1 cellular context compared by ENCODE assay signal in the genomic region with DNA sequence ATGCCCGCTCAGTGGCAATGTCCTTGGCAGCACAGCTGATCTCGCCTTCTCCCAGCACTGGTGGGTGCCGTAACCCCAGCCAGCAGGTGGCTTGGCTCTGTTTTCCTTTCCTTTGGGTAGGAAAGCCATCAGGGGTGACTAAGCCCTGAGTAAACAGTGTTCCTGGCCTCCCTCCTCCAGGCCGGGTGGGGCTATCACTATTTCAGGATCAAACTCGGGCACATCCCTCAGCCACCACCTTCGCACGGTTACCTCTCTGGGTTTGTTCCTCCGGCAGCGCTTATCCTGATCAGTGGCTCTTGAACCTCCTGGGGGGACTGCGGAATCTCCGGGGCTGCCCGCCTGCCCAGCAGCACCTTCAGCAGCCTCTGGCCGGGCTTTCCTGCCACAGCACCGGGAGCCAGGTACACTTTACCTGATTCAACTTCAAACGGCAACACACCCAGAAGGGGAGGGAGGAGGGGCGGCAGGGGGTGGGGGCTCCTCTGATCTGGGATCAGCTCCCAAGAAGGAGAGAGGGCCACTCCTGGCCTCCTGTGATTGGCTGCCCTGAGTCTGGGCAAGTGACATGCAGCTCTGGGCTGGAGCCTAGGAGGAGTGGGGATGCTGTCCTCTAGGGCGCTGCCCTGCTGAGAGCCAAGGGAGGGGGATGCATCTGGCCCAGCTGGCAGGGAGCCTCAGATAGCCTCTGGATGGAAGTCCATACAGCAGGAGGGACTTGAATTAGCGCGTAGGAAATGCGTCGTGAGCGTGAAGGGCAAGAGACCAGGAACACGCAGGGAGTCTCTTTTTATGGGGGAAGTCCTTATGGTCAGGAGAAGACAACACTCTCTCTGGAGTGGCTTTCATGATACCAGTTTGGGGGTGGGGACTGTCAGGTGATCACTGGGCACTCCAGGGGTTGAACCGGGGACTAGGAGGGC.
A peak's percentile ranks its signal among the peaks of the same experiment; 100 is the strongest.
TF ChIP-seq lines count a peak whose summit lies in the region.

A gene with protein sequence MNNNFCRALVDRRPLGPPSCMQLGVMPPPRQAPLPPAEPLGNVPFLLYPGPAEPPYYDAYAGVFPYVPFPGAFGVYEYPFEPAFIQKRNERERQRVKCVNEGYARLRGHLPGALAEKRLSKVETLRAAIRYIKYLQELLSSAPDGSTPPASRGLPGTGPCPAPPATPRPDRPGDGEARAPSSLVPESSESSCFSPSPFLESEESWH (minus strand): TSS at position 353 of the 923 bp plus-strand sequence. CDS start 11,812 bp downstream, outside the sequence.

TF ChIP-seq in HepG2, 621 proteins besides CTCF, POLR2A, EP300 and RAD21 (continued from another document and continues in another):
- TF ChIP-seq XRCC5 (optimal IDR thresholded peaks at IDR 0.05; ENCODE audit: low read length) = peak; percentile 49
- 0 out of 2 replicates have a peak, but pooled peaks have one; percentile 27 for TF ChIP-seq IRF2 (CRISPR knock-in tag; IDR thresholded peaks at IDR 0.05)
- TF ChIP-seq MAFF (IDR thresholded peaks at IDR 0.05; ENCODE audit: low read depth, low read length) = no peak
- TF ChIP-seq STAG1 (CRISPR knock-in tag; IDR thresholded peaks at IDR 0.05) = peak; percentile 49
- peak; percentile 91 for TF ChIP-seq JUND (CRISPR knock-in tag; IDR thresholded peaks at IDR 0.05)
- no peak for TF ChIP-seq ZNF224 (CRISPR knock-in tag; IDR thresholded peaks at IDR 0.05)
- TF ChIP-seq, protein P1, sequence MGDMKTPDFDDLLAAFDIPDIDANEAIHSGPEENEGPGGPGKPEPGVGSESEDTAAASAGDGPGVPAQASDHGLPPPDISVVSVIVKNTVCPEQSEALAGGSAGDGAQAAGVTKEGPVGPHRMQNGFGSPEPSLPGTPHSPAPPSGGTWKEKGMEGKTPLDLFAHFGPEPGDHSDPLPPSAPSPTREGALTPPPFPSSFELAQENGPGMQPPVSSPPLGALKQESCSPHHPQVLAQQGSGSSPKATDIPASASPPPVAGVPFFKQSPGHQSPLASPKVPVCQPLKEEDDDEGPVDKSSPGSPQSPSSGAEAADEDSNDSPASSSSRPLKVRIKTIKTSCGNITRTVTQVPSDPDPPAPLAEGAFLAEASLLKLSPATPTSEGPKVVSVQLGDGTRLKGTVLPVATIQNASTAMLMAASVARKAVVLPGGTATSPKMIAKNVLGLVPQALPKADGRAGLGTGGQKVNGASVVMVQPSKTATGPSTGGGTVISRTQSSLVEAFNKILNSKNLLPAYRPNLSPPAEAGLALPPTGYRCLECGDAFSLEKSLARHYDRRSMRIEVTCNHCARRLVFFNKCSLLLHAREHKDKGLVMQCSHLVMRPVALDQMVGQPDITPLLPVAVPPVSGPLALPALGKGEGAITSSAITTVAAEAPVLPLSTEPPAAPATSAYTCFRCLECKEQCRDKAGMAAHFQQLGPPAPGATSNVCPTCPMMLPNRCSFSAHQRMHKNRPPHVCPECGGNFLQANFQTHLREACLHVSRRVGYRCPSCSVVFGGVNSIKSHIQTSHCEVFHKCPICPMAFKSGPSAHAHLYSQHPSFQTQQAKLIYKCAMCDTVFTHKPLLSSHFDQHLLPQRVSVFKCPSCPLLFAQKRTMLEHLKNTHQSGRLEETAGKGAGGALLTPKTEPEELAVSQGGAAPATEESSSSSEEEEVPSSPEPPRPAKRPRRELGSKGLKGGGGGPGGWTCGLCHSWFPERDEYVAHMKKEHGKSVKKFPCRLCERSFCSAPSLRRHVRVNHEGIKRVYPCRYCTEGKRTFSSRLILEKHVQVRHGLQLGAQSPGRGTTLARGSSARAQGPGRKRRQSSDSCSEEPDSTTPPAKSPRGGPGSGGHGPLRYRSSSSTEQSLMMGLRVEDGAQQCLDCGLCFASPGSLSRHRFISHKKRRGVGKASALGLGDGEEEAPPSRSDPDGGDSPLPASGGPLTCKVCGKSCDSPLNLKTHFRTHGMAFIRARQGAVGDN (CRISPR knock-in tag; IDR thresholded peaks at IDR 0.05) = peak; percentile 44
- peak; percentile 57; the same call in 1 of the 2 replicates for TF ChIP-seq ZNF12 (CRISPR knock-in tag; IDR thresholded peaks at IDR 0.05)
- TF ChIP-seq, protein P2, sequence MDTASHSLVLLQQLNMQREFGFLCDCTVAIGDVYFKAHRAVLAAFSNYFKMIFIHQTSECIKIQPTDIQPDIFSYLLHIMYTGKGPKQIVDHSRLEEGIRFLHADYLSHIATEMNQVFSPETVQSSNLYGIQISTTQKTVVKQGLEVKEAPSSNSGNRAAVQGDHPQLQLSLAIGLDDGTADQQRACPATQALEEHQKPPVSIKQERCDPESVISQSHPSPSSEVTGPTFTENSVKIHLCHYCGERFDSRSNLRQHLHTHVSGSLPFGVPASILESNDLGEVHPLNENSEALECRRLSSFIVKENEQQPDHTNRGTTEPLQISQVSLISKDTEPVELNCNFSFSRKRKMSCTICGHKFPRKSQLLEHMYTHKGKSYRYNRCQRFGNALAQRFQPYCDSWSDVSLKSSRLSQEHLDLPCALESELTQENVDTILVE (CRISPR knock-in tag; IDR thresholded peaks at IDR 0.05) = 0 out of 2 replicates have a peak, but pooled peaks have one; percentile 34
- TF ChIP-seq, protein P3, sequence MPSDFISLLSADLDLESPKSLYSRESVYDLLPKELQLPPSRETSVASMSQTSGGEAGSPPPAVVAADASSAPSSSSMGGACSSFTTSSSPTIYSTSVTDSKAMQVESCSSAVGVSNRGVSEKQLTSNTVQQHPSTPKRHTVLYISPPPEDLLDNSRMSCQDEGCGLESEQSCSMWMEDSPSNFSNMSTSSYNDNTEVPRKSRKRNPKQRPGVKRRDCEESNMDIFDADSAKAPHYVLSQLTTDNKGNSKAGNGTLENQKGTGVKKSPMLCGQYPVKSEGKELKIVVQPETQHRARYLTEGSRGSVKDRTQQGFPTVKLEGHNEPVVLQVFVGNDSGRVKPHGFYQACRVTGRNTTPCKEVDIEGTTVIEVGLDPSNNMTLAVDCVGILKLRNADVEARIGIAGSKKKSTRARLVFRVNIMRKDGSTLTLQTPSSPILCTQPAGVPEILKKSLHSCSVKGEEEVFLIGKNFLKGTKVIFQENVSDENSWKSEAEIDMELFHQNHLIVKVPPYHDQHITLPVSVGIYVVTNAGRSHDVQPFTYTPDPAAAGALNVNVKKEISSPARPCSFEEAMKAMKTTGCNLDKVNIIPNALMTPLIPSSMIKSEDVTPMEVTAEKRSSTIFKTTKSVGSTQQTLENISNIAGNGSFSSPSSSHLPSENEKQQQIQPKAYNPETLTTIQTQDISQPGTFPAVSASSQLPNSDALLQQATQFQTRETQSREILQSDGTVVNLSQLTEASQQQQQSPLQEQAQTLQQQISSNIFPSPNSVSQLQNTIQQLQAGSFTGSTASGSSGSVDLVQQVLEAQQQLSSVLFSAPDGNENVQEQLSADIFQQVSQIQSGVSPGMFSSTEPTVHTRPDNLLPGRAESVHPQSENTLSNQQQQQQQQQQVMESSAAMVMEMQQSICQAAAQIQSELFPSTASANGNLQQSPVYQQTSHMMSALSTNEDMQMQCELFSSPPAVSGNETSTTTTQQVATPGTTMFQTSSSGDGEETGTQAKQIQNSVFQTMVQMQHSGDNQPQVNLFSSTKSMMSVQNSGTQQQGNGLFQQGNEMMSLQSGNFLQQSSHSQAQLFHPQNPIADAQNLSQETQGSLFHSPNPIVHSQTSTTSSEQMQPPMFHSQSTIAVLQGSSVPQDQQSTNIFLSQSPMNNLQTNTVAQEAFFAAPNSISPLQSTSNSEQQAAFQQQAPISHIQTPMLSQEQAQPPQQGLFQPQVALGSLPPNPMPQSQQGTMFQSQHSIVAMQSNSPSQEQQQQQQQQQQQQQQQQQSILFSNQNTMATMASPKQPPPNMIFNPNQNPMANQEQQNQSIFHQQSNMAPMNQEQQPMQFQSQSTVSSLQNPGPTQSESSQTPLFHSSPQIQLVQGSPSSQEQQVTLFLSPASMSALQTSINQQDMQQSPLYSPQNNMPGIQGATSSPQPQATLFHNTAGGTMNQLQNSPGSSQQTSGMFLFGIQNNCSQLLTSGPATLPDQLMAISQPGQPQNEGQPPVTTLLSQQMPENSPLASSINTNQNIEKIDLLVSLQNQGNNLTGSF (CRISPR knock-in tag; IDR thresholded peaks at IDR 0.05) = no peak
- no peak for TF ChIP-seq BORCS8-MEF2B (CRISPR knock-in tag; IDR thresholded peaks at IDR 0.05)
- TF ChIP-seq FOXA1 (IDR thresholded peaks at IDR 0.05) = no peak
- peak; percentile 94 for TF ChIP-seq FOXA1 (CRISPR knock-in tag; IDR thresholded peaks at IDR 0.05)
- TF ChIP-seq, protein P4, sequence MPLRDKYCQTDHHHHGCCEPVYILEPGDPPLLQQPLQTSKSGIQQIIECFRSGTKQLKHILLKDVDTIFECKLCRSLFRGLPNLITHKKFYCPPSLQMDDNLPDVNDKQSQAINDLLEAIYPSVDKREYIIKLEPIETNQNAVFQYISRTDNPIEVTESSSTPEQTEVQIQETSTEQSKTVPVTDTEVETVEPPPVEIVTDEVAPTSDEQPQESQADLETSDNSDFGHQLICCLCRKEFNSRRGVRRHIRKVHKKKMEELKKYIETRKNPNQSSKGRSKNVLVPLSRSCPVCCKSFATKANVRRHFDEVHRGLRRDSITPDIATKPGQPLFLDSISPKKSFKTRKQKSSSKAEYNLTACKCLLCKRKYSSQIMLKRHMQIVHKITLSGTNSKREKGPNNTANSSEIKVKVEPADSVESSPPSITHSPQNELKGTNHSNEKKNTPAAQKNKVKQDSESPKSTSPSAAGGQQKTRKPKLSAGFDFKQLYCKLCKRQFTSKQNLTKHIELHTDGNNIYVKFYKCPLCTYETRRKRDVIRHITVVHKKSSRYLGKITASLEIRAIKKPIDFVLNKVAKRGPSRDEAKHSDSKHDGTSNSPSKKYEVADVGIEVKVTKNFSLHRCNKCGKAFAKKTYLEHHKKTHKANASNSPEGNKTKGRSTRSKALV (CRISPR knock-in tag; IDR thresholded peaks at IDR 0.05) = no peak
- TF ChIP-seq FOSL1 (CRISPR knock-in tag; IDR thresholded peaks at IDR 0.05; ENCODE audit: borderline replicate concordance) = peak; percentile 63; the same call in 1 of the 2 replicates
- TF ChIP-seq RXRA (CRISPR knock-in tag; IDR thresholded peaks at IDR 0.05) = peak; percentile 41
- no peak for TF ChIP-seq ZNF703 (CRISPR knock-in tag; IDR thresholded peaks at IDR 0.05; ENCODE audit: borderline replicate concordance)
- TF ChIP-seq ERF (CRISPR knock-in tag; IDR thresholded peaks at IDR 0.05) = peak; percentile 24; the same call in 1 of the 2 replicates
- TF ChIP-seq, protein P5, sequence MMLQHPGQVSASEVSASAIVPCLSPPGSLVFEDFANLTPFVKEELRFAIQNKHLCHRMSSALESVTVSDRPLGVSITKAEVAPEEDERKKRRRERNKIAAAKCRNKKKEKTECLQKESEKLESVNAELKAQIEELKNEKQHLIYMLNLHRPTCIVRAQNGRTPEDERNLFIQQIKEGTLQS (CRISPR knock-in tag; IDR thresholded peaks at IDR 0.05) = peak; percentile 90
- TF ChIP-seq BCL6 (CRISPR knock-in tag; IDR thresholded peaks at IDR 0.05) = no peak
- no peak for TF ChIP-seq THYN1 (CRISPR knock-in tag; IDR thresholded peaks at IDR 0.05; ENCODE audit: borderline replicate concordance, low read depth)
- peak; percentile 51; the same call in 1 of the 2 replicates for TF ChIP-seq HMG20A (CRISPR knock-in tag; IDR thresholded peaks at IDR 0.05; ENCODE audit: borderline replicate concordance)
- TF ChIP-seq ZNF644 (CRISPR knock-in tag; IDR thresholded peaks at IDR 0.05; ENCODE audit: low read depth) = peak; percentile 66; the same call in 1 of the 2 replicates
- TF ChIP-seq SALL1 (CRISPR knock-in tag; IDR thresholded peaks at IDR 0.05) = peak; percentile 60; the same call in 1 of the 2 replicates
- no peak for TF ChIP-seq RCOR2 (CRISPR knock-in tag; IDR thresholded peaks at IDR 0.05)
- no peak for TF ChIP-seq SOX13 (IDR thresholded peaks at IDR 0.05)
- TF ChIP-seq SOX13 (CRISPR knock-in tag; conservative IDR thresholded peaks at IDR 0.05 in 1 of 2, IDR thresholded peaks at IDR 0.05 in 1 of 2) = peak in 1 of 2 experiments; percentile 57; a peak in 1 of 4 replicates
- TF ChIP-seq CREB1 (IDR thresholded peaks at IDR 0.05) = no peak
- 0 out of 2 replicates have a peak, but pooled peaks have one; percentile 14 for TF ChIP-seq CREB1 (CRISPR knock-in tag; IDR thresholded peaks at IDR 0.05)
- TF ChIP-seq YEATS2 (CRISPR knock-in tag; IDR thresholded peaks at IDR 0.05; ENCODE audit: borderline replicate concordance) = peak; percentile 27; the same call in 1 of the 2 replicates
- TF ChIP-seq, protein P6, sequence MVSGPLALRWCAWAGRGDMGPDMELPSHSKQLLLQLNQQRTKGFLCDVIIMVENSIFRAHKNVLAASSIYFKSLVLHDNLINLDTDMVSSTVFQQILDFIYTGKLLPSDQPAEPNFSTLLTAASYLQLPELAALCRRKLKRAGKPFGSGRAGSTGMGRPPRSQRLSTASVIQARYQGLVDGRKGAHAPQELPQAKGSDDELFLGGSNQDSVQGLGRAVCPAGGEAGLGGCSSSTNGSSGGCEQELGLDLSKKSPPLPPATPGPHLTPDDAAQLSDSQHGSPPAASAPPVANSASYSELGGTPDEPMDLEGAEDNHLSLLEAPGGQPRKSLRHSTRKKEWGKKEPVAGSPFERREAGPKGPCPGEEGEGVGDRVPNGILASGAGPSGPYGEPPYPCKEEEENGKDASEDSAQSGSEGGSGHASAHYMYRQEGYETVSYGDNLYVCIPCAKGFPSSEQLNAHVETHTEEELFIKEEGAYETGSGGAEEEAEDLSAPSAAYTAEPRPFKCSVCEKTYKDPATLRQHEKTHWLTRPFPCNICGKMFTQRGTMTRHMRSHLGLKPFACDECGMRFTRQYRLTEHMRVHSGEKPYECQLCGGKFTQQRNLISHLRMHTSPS (CRISPR knock-in tag; IDR thresholded peaks at IDR 0.05; ENCODE audit: low read depth) = peak; percentile 69; the same call in 1 of the 2 replicates
- TF ChIP-seq, protein P7, sequence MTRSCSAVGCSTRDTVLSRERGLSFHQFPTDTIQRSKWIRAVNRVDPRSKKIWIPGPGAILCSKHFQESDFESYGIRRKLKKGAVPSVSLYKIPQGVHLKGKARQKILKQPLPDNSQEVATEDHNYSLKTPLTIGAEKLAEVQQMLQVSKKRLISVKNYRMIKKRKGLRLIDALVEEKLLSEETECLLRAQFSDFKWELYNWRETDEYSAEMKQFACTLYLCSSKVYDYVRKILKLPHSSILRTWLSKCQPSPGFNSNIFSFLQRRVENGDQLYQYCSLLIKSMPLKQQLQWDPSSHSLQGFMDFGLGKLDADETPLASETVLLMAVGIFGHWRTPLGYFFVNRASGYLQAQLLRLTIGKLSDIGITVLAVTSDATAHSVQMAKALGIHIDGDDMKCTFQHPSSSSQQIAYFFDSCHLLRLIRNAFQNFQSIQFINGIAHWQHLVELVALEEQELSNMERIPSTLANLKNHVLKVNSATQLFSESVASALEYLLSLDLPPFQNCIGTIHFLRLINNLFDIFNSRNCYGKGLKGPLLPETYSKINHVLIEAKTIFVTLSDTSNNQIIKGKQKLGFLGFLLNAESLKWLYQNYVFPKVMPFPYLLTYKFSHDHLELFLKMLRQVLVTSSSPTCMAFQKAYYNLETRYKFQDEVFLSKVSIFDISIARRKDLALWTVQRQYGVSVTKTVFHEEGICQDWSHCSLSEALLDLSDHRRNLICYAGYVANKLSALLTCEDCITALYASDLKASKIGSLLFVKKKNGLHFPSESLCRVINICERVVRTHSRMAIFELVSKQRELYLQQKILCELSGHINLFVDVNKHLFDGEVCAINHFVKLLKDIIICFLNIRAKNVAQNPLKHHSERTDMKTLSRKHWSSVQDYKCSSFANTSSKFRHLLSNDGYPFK (CRISPR knock-in tag; IDR thresholded peaks at IDR 0.05; ENCODE audit: borderline replicate concordance) = no peak
- TF ChIP-seq RXRB (CRISPR knock-in tag; IDR thresholded peaks at IDR 0.05; ENCODE audit: borderline replicate concordance) = peak; percentile 35; the same call in 1 of the 2 replicates
- 0 out of 2 replicates have a peak, but pooled peaks have one; percentile 54 for TF ChIP-seq ZNF556 (CRISPR knock-in tag; IDR thresholded peaks at IDR 0.05; ENCODE audit: borderline replicate concordance)
- no peak for TF ChIP-seq SOX6 (IDR thresholded peaks at IDR 0.05)
- 0 out of 2 replicates have a peak, but pooled peaks have one; percentile 13 for TF ChIP-seq SOX6 (CRISPR knock-in tag; IDR thresholded peaks at IDR 0.05)
